20 cellular contexts compared by ENCODE assay signal in the genomic region with DNA sequence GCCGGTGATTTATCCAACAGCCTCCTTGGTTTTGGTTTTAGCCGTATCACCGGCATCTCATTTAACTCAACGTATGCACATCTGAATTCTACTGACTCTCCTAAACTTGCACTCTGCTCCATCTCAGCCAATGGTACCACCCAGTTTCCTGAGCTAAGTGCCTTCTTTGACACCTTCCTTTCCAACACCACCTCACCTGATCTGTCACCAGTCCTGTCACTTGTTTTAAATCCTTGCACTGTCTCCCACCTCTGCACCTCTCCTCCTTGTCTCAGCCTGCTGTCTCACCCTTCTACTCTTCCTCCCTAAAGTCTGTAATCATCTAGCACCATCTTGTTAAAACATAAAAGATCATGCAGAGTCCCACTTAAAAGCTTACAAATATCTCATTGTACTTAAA. TPM values are rescaled to one million over a fixed set of nuclear protein-coding genes. Genes with fewer than 3 reads are reported as not detected.
DNase-seq lines count a peak whose midpoint lies in the region; ATAC-seq and TF ChIP-seq lines count a peak whose summit lies in the region.
"Had no signal": no experiment of that assay in that cellular context is flagged by ENCODE, and none has a peak within 500 bp of the region (broad histone marks: within the 10 kb centered on the region; RNA-seq: fewer than 3 reads in every experiment).

No MANE protein-coding gene starts in this region.

- no peak overlapping the region for H3K4me3 ChIP-seq in tibial artery
- H3K4me3 ChIP-seq: body of pancreas, lung, upper lobe of right lung had no signal

- peak overlapping the region; percentile 70 for H3K27ac Mint-ChIP-seq in T-helper 2 cell treated with Interferon-gamma antibody and Interleukin-4, amounts not matched to agents 5 μg/mL and 100 μg/mL, for 36 hours
- peak overlapping the region; percentile 89 for H3K27ac Mint-ChIP-seq in central memory CD8-positive, alpha-beta T cell (ENCODE audit: low read depth)
- H3K27ac Mint-ChIP-seq in natural killer cell treated with Interleukin-12 subunit alpha and Interleukin-12 subunit beta and Interleukin-15 and Interleukin-18, amount 100 ng/mL, for 72 hours: peak overlapping the region; percentile 84 to 86

- H3K9me3 Mint-ChIP-seq in T-helper 2 cell treated with Interferon-gamma antibody and Interleukin-4, amounts not matched to agents 5 μg/mL and 100 μg/mL, for 36 hours: no peaks in the 10 kb centered on the region
- H3K9me3 Mint-ChIP-seq in central memory CD8-positive, alpha-beta T cell: no peaks in the 10 kb centered on the region
- no peaks in the 10 kb centered on the region for H3K9me3 Mint-ChIP-seq in natural killer cell treated with Interleukin-12 subunit alpha and Interleukin-12 subunit beta and Interleukin-15 and Interleukin-18, amount 100 ng/mL, for 72 hours

- H3K27me3 ChIP-seq in tibial artery: no peaks in the 10 kb centered on the region
- H3K27me3 ChIP-seq: body of pancreas, upper lobe of right lung had no signal

- H3K36me3 ChIP-seq in tibial artery: peaks cover 4 to 14% (median 9%) of the 10 kb centered on the region in 3 donors

- H3K4me1 ChIP-seq in tibial artery: peaks cover 0 to 21% (median 9%) of the 10 kb centered on the region in 4 donors

- H3K4me3 Mint-ChIP-seq in T-helper 2 cell treated with Interferon-gamma antibody and Interleukin-4, amounts not matched to agents 5 μg/mL and 100 μg/mL, for 36 hours: peak overlapping the region; percentile 3
- H3K4me3 Mint-ChIP-seq in central memory CD8-positive, alpha-beta T cell: peak overlapping the region; percentile 1
- no peak overlapping the region for H3K4me3 Mint-ChIP-seq in natural killer cell treated with Interleukin-12 subunit alpha and Interleukin-12 subunit beta and Interleukin-15 and Interleukin-18, amount 100 ng/mL, for 72 hours

- H3K27me3 Mint-ChIP-seq in T-helper 2 cell treated with Interferon-gamma antibody and Interleukin-4, amounts not matched to agents 5 μg/mL and 100 μg/mL, for 36 hours (ENCODE audit: low read depth): no peaks in the 10 kb centered on the region
- H3K27me3 Mint-ChIP-seq in central memory CD8-positive, alpha-beta T cell: no peaks in the 10 kb centered on the region
- H3K27me3 Mint-ChIP-seq in natural killer cell treated with Interleukin-12 subunit alpha and Interleukin-12 subunit beta and Interleukin-15 and Interleukin-18, amount 100 ng/mL, for 72 hours: no peaks in the 10 kb centered on the region

- peaks cover 18% of the 10 kb centered on the region for H3K36me3 Mint-ChIP-seq in T-helper 2 cell treated with Interferon-gamma antibody and Interleukin-4, amounts not matched to agents 5 μg/mL and 100 μg/mL, for 36 hours (ENCODE audit: low read depth)
- peaks cover 10% of the 10 kb centered on the region for H3K36me3 Mint-ChIP-seq in central memory CD8-positive, alpha-beta T cell (ENCODE audit: insufficient read depth)
- no peaks in the 10 kb centered on the region for H3K36me3 Mint-ChIP-seq in natural killer cell treated with Interleukin-12 subunit alpha and Interleukin-12 subunit beta and Interleukin-15 and Interleukin-18, amount 100 ng/mL, for 72 hours

- POLR2A ChIA-PET in RWPE1 (lab: Yijun Ruan, JAX; ENCODE audit: low non-redundant PET): no interaction called here

- CTCF ChIA-PET in RWPE1 (lab: Yijun Ruan, JAX): interaction anchor here (0.5 to 0.6 kb wide), 2 partner anchors 28 to 55 kb away, joined by 3 read pairs; no protein-coding TSS in a partner anchor

- no peak for DNase-seq in T-helper 2 cell treated with Interferon-gamma antibody and Interleukin-4, amounts not matched to agents 5 μg/mL and 100 μg/mL, for 36 hours (ENCODE audit: low spot score)
- DNase-seq in T-helper 2 cell: no peak
- DNase-seq in RWPE1 (ENCODE audit: low spot score): no peak
- no peak for DNase-seq in central memory CD8-positive, alpha-beta T cell (ENCODE audit: low spot score in 2 of 2)
- no peak for DNase-seq in natural killer cell treated with Interleukin-12 subunit alpha and Interleukin-12 subunit beta and Interleukin-15 and Interleukin-18, amount 100 ng/mL, for 72 hours (ENCODE audit: low spot score)
- DNase-seq in HCEC 1CT: no peak
- no peak for DNase-seq in tibial artery
- DNase-seq: body of pancreas; dermis blood vessel endothelial cell; DND-41; glutamatergic neuron; H7; KG1; NCI-H1092; NCI-H2107; NCI-H748 treated with DMSO at 0.1 percent for 48 hours; stimulated activated CD4-positive, alpha-beta T cell treated with anti-CD3 and anti-CD28 coated beads, Interleukin-12 subunit alpha, Interleukin-12 subunit beta, amount 100 ng/mL, for 4 hours; upper lobe of right lung had no signal

- H3K27ac ChIP-seq in RWPE1 (peak overlapping the region; percentile 89), tibial artery (no peak overlapping the region)
- H3K27ac ChIP-seq: body of pancreas, upper lobe of right lung had no signal

- peaks cover 29% of the 10 kb centered on the region for H3K4me1 Mint-ChIP-seq in T-helper 2 cell treated with Interferon-gamma antibody and Interleukin-4, amounts not matched to agents 5 μg/mL and 100 μg/mL, for 36 hours (ENCODE audit: low read depth)
- peaks cover 30% of the 10 kb centered on the region for H3K4me1 Mint-ChIP-seq in central memory CD8-positive, alpha-beta T cell
- peaks cover 25 to 31% of the 10 kb centered on the region in 2 donors for H3K4me1 Mint-ChIP-seq in natural killer cell treated with Interleukin-12 subunit alpha and Interleukin-12 subunit beta and Interleukin-15 and Interleukin-18, amount 100 ng/mL, for 72 hours (ENCODE audit: low read depth in 2 of 2)

- H3K9me3 ChIP-seq in tibial artery: no peaks in the 10 kb centered on the region
- H3K9me3 ChIP-seq: body of pancreas, upper lobe of right lung had no signal

- TF ChIP-seq CTCF in RWPE1 (conservative IDR thresholded peaks at IDR 0.05; ENCODE audit: low read depth) (no peak), tibial artery (IDR thresholded peaks at IDR 0.05) (no peak)

- ATAC-seq in central memory CD8-positive, alpha-beta T cell (replicated peaks; ENCODE audit: extremely low read depth, poor library complexity, severe bottlenecking): no peak
- ATAC-seq in natural killer cell treated with Interleukin-12 subunit alpha and Interleukin-12 subunit beta and Interleukin-15 and Interleukin-18, amount 100 ng/mL, for 72 hours: no peak
- ATAC-seq in GM21717 (IDR thresholded peaks at IDR 0.05; ENCODE audit: unreplicated experiment): no peak
- ATAC-seq: body of pancreas, upper lobe of right lung had no signal

- intact Hi-C loops in tibial artery (cut with DNase I; ENCODE audit: low total_unique reads): no loop called here

RNA-seq across cellular contexts. Expression of a gene that starts 28.1 kb away (rescaled TPM):
- 1,000 to 10,000 TPM; 1,832 to 3,365 TPM for total RNA-seq in natural killer cell treated with Interleukin-12 subunit alpha and Interleukin-12 subunit beta and Interleukin-15 and Interleukin-18, amount 100 ng/mL, for 72 hours

RNA-seq across cellular contexts. Expression of a gene that starts 49.1 kb away (rescaled TPM):
- 10 to 100 TPM; 28.3 to 38.8 TPM for total RNA-seq in natural killer cell treated with Interleukin-12 subunit alpha and Interleukin-12 subunit beta and Interleukin-15 and Interleukin-18, amount 100 ng/mL, for 72 hours
